Comparison of ENCODE assay signal across 11 cellular contexts in the genomic region with DNA sequence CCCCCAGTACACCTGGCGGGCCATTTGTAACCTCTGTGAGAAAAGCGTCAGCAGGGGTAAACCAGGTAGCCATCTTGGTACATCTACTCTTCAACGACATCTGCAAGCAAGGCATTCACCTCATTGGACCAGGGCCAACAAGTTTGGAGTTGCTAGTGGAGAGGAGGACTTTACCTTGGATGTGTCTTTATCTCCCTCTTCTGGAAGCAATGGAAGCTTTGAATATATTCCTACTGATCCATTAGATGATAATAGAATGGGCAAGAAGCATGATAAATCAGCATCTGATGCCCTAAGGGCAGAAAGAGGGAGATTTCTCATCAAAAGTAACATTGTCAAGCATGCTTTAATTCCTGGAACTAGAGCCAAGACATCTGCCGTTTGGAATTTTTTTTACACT. TPM values are rescaled to one million over a fixed set of nuclear protein-coding genes. Genes with fewer than 3 reads are reported as not detected.
DNase-seq lines count a peak whose midpoint lies in the region; ATAC-seq and TF ChIP-seq lines count a peak whose summit lies in the region.
"Had no signal": no experiment of that assay in that cellular context is flagged by ENCODE, and none has a peak within 500 bp of the region (broad histone marks: within the 10 kb centered on the region; RNA-seq: fewer than 3 reads in every experiment).

No MANE protein-coding gene starts in this region.

- TF ChIP-seq CTCF in HFF-Myc (IDR thresholded peaks at IDR 0.05; ENCODE audit: low read depth, low read length, missing control alignments) (peak; percentile 6), brain (conservative IDR thresholded peaks at IDR 0.05) (no peak), neural crest cell (conservative IDR thresholded peaks at IDR 0.05) (no peak), testis (IDR thresholded peaks at IDR 0.05) (no peak)

- no peak overlapping the region for H3K27ac ChIP-seq in CD8-positive, alpha-beta memory T cell (ENCODE audit: low read depth, low read length)
- no peak overlapping the region for H3K27ac ChIP-seq in testis

- intact Hi-C loops in testis (cut with DNase I; ENCODE audit: low total_unique reads) = no loop called here

- no peaks in the 10 kb centered on the region for H3K9me3 Mint-ChIP-seq in CD8-positive, alpha-beta memory T cell
- H3K9me3 Mint-ChIP-seq in brain (peaks cover 0 to 43% (median 16%) of the 10 kb centered on the region in 5 experiments), neural crest cell (peaks cover 20% of the 10 kb centered on the region)

- peaks cover 71 to 78% (median 78%) of the 10 kb centered on the region in 3 donors for H3K4me1 Mint-ChIP-seq in CD8-positive, alpha-beta memory T cell
- H3K4me1 Mint-ChIP-seq in brain (peaks cover 75% of the 10 kb centered on the region), neural crest cell (peaks cover 57% of the 10 kb centered on the region)

- no peak overlapping the region for H3K4me3 ChIP-seq in CD8-positive, alpha-beta memory T cell (ENCODE audit: low read length)
- H3K4me3 ChIP-seq in HFF-Myc (replicated peaks; ENCODE audit: low read depth, low read length) = no peak overlapping the region
- no peak overlapping the region for H3K4me3 ChIP-seq in testis

- H3K27me3 ChIP-seq in CD8-positive, alpha-beta memory T cell (ENCODE audit: insufficient read depth, low read length, poor library complexity, severe bottlenecking) = no peaks in the 10 kb centered on the region
- H3K27me3 ChIP-seq in testis = no peaks in the 10 kb centered on the region
- H3K27me3 ChIP-seq: spleen had no signal

- H3K9me3 ChIP-seq in CD8-positive, alpha-beta memory T cell (ENCODE audit: low read length) = no peaks in the 10 kb centered on the region
- no peaks in the 10 kb centered on the region for H3K9me3 ChIP-seq in testis
- H3K9me3 ChIP-seq: spleen had no signal

- CTCF ChIA-PET in CD8-positive, alpha-beta memory T cell (lab: Charles Lee) = no interaction called here

- peak overlapping the region in 7 of 8 donors; percentile 23 to 97 (median 72) for H3K27ac Mint-ChIP-seq in CD8-positive, alpha-beta memory T cell
- H3K27ac Mint-ChIP-seq in brain (peak overlapping the region in 3 of 5 experiments; percentile 8 to 99 (median 16)), neural crest cell (ENCODE audit: unreplicated experiment) (no peak overlapping the region)

- H3K36me3 ChIP-seq in CD8-positive, alpha-beta memory T cell (ENCODE audit: insufficient read depth, low read length) = peaks cover 10% of the 10 kb centered on the region
- no peaks in the 10 kb centered on the region for H3K36me3 ChIP-seq in testis (ENCODE audit: low read depth, missing control alignments)

- TF ChIP-seq POLR2A in testis (IDR thresholded peaks at IDR 0.05) = no peak

- peaks cover 4 to 49% (median 13%) of the 10 kb centered on the region in 3 donors for H3K36me3 Mint-ChIP-seq in CD8-positive, alpha-beta memory T cell
- H3K36me3 Mint-ChIP-seq in brain (peaks cover 70% of the 10 kb centered on the region), neural crest cell (ENCODE audit: low read depth) (peaks cover 49% of the 10 kb centered on the region)

- DNase-seq in CD8-positive, alpha-beta memory T cell = no peak
- DNase-seq in HFF-Myc (ENCODE audit: extremely low read depth, low read depth) (no peak), neural crest cell (ENCODE audit: low read depth, low spot score) (no peak), testis (no peak)
- DNase-seq: kidney glomerular epithelial cell, NCI-H1092 treated with DMSO at 0.1 percent for 48 hours, spleen had no signal

- peak overlapping the region; percentile 0 to 97 (median 87) for H3K4me3 Mint-ChIP-seq in CD8-positive, alpha-beta memory T cell
- H3K4me3 Mint-ChIP-seq in brain (peak overlapping the region; percentile 92 to 99 (median 97)), neural crest cell (peak overlapping the region; percentile 99)

- 68 to 69% methylated on average over 4 of the region's 4 CpGs for WGBS in testis, 2 donors

- H3K27me3 Mint-ChIP-seq in CD8-positive, alpha-beta memory T cell = no peaks in the 10 kb centered on the region
- H3K27me3 Mint-ChIP-seq in brain (peaks cover 6% of the 10 kb centered on the region), neural crest cell (ENCODE audit: low read depth) (peaks cover 3% of the 10 kb centered on the region)

- ATAC-seq in GM19328 (IDR thresholded peaks at IDR 0.05; ENCODE audit: unreplicated experiment) = no peak
- no peak for ATAC-seq in HG03045 (IDR thresholded peaks at IDR 0.05; ENCODE audit: unreplicated experiment)
- no peak for ATAC-seq in HG03460 (IDR thresholded peaks at IDR 0.05; ENCODE audit: unreplicated experiment)

- POLR2A ChIA-PET in CD8-positive, alpha-beta memory T cell (lab: Charles Lee) = no interaction called here

- H3K4me1 ChIP-seq in CD8-positive, alpha-beta memory T cell (ENCODE audit: insufficient read depth, low read length) = peaks cover 60% of the 10 kb centered on the region
- H3K4me1 ChIP-seq in testis = peaks cover 36% of the 10 kb centered on the region

RNA-seq across cellular contexts. Expression of gene ZBED6, which starts 2.5 kb away (rescaled TPM):
- total RNA-seq in CD8-positive, alpha-beta memory T cell = 10 to 100 TPM; 13.5 to 13.8 TPM
- polyA plus RNA-seq in CD8-positive, alpha-beta memory T cell = 0.25 TPM
- polyA plus RNA-seq in brain (ENCODE audit: insufficient read depth, low read depth, low replicate concordance) = 0.92 TPM
- total RNA-seq in neural crest cell = 26.3 and 28.2 TPM in 2 replicates
- 10 to 100 TPM; 24.8 to 29.8 TPM for total RNA-seq in testis
- 8.2 TPM for polyA plus RNA-seq in testis (ENCODE audit: insufficient read depth, low read depth, low replicate concordance)

RNA-seq across cellular contexts. Expression of gene ZC3H11A, which starts 2.5 kb away (rescaled TPM):
- 10 to 100 TPM; 87.2 to 92.0 TPM for total RNA-seq in CD8-positive, alpha-beta memory T cell
- polyA plus RNA-seq in CD8-positive, alpha-beta memory T cell = 46.0 TPM
- polyA plus RNA-seq in brain (ENCODE audit: insufficient read depth, low read depth, low replicate concordance) = 22.6 TPM
- total RNA-seq in neural crest cell = 101 and 108 TPM in 2 replicates
- 100 to 1,000 TPM; 128 to 133 TPM for total RNA-seq in testis
- polyA plus RNA-seq in testis (ENCODE audit: insufficient read depth, low read depth, low replicate concordance) = 84.5 TPM

RNA-seq across cellular contexts. Expression of gene LAX1, which starts 33.0 kb away (rescaled TPM):
- 10 to 100 TPM; 32.2 to 32.4 TPM for total RNA-seq in CD8-positive, alpha-beta memory T cell
- polyA plus RNA-seq in CD8-positive, alpha-beta memory T cell = 47.1 TPM
- polyA plus RNA-seq in brain (ENCODE audit: insufficient read depth, low read depth, low replicate concordance) (not detected), testis (ENCODE audit: insufficient read depth, low read depth, low replicate concordance) (0.26 TPM)
- total RNA-seq in neural crest cell (not detected in 2 replicates), testis (under 1 TPM in 1 of 2 donors, not detected in 1; 0.37 TPM)

Comparison
In these comparisons a context has a peak if more than half of its experiments do, and no peak if none do; other contexts are left out.
1. RNA of gene LAX1, which starts 33.0 kb away (total RNA-seq): 32.2 to 32.4 TPM in CD8-positive, alpha-beta memory T cell; 0.37 TPM in testis and not detected in neural crest cell; every median in the first group is over 10 times any median in the second.
2. Peak in every context shown above with its lines, with median percentiles within 50 percentile points of each other: H3K4me3 Mint-ChIP-seq.